ENCODE assay signal across 22 cellular contexts in genomic region chr16:49552273-49552928, GRCh38.
DNase-seq lines count a peak whose midpoint lies in the region; ATAC-seq and TF ChIP-seq lines count a peak whose summit lies in the region.
"Had no signal": no experiment of that assay in that cellular context is flagged by ENCODE, and none has a peak within 500 bp of the region (broad histone marks: within the 10 kb centered on the region; RNA-seq: fewer than 3 reads in every experiment).

No MANE protein-coding gene starts in this region.

- DNase-seq in DND-41 (no peak), NCI-H2227 treated with DMSO at 0.1 percent for 48 hours (lab: John Stamatoyannopoulos, UW) (peak; percentile 15), right cardiac atrium (peak; percentile 56 to 82 (median 77)), glomerular visceral epithelial cell (ENCODE audit: extremely low spot score) (no peak), putamen (ENCODE audit: low spot score) (no peak), testis (no peak), HuH-7.5 (ENCODE audit: low spot score) (no peak)
- DNase-seq: Calu3, DMS79 treated with DMSO at 0.1 percent for 48 hours, GM23248, H9, KBM-7, MG63, NCI-H1417, NCI-H1694, NCI-H2081, NCI-H345, NCI-H510A treated with DMSO at 0.1 percent for 48 hours, PC-3, SHP77 had no signal

- H3K4me1 ChIP-seq in BLaER1 (peaks cover 32% of the 10 kb centered on the region), DND-41 (ENCODE audit: insufficient read depth, low read length) (peaks cover 8% of the 10 kb centered on the region; the same call in 1 of the 2 replicates), right cardiac atrium (ENCODE audit: control insufficient read depth, insufficient read depth, low read length) (no peaks in the 10 kb centered on the region), testis (no peaks in the 10 kb centered on the region)

- H3K27me3 ChIP-seq in BLaER1 (no peaks in the 10 kb centered on the region), DND-41 (ENCODE audit: insufficient read depth, low read length, poor library complexity) (no peaks in the 10 kb centered on the region), right cardiac atrium (ENCODE audit: control insufficient read depth, insufficient read depth) (no peaks in the 10 kb centered on the region), testis (no peaks in the 10 kb centered on the region)
- H3K27me3 ChIP-seq: MG63 had no signal

- H3K9ac ChIP-seq in BLaER1 (0 out of 2 replicates have a peak overlapping the region, but pooled peaks have one; percentile 23), DND-41 (ENCODE audit: low read depth, low read length) (no peak overlapping the region)
- H3K9ac ChIP-seq: GM23248 had no signal

- H3K4me2 ChIP-seq in BLaER1, result peak overlapping the region; percentile 15
- H3K4me2 ChIP-seq in DND-41 (ENCODE audit: insufficient read depth, low read length), result no peak overlapping the region

- no peak for TF ChIP-seq POLR2A in testis (IDR thresholded peaks at IDR 0.05)

- ATAC-seq in DND-41 (ENCODE audit: insufficient read depth, low read depth) (no peak; the same call in 2 of the 3 replicates), right cardiac atrium (peak; percentile 38 to 60)
- ATAC-seq: HepG2, PC-3 had no signal

- H3K36me3 ChIP-seq in BLaER1 (no peaks in the 10 kb centered on the region), DND-41 (ENCODE audit: insufficient read depth, low read length) (no peaks in the 10 kb centered on the region), testis (ENCODE audit: low read depth, missing control alignments) (no peaks in the 10 kb centered on the region)
- H3K36me3 ChIP-seq: MG63 had no signal

- H3K27ac ChIP-seq in BLaER1, result no peak overlapping the region
- 0 out of 2 replicates have a peak overlapping the region, but pooled peaks have one; percentile 32 for H3K27ac ChIP-seq in DND-41 (ENCODE audit: low read length)
- H3K27ac ChIP-seq in right cardiac atrium (ENCODE audit: low read length), result no peak overlapping the region
- H3K27ac ChIP-seq in testis, result no peak overlapping the region
- H3K27ac ChIP-seq: GM23248 had no signal

- intact Hi-C loops in right cardiac atrium (cut with DNase I) (no loop called here), testis (cut with DNase I; ENCODE audit: low total_unique reads) (no loop called here)

- WGBS in right cardiac atrium, result 67% methylated on average over 10 of the region's 10 CpGs
- WGBS in testis, 2 donors, result 80 to 89% methylated on average over 10 of the region's 10 CpGs

- H3K4me3 ChIP-seq in BLaER1 (no peak overlapping the region), DND-41 (ENCODE audit: low read depth in 1 of 2, low read length in 2 of 2) (no peak overlapping the region), right cardiac atrium (ENCODE audit: low read length) (no peak overlapping the region), testis (no peak overlapping the region)
- H3K4me3 ChIP-seq: GM23248, MG63 had no signal

- H3K79me2 ChIP-seq in DND-41 (ENCODE audit: insufficient read depth, low read length), result no peaks in the 10 kb centered on the region

- TF ChIP-seq CTCF in DND-41 (IDR thresholded peaks at IDR 0.05; ENCODE audit: borderline replicate concordance, extremely low read depth, low read length, poor library complexity, severe bottlenecking) (no peak), testis (IDR thresholded peaks at IDR 0.05) (no peak)

- no peaks in the 10 kb centered on the region for H3K9me3 ChIP-seq in BLaER1
- H3K9me3 ChIP-seq in DND-41 (ENCODE audit: insufficient read depth, low read length, severe bottlenecking), result no peaks in the 10 kb centered on the region
- H3K9me3 ChIP-seq in right cardiac atrium (ENCODE audit: control insufficient read depth, low read length), result no peaks in the 10 kb centered on the region
- H3K9me3 ChIP-seq in testis, result no peaks in the 10 kb centered on the region
- H3K9me3 ChIP-seq: MG63 had no signal

- H4K20me1 ChIP-seq in BLaER1 (peaks cover 58% of the 10 kb centered on the region), DND-41 (ENCODE audit: insufficient read depth, low read length) (no peaks in the 10 kb centered on the region)

- no peak overlapping the region for H2AFZ ChIP-seq in DND-41 (ENCODE audit: low read depth, low read length)
- H2AFZ ChIP-seq: GM23248 had no signal

Comparison
In these comparisons a context has a peak if more than half of its experiments do, and no peak if none do; other contexts are left out.
1. DNase-seq: peak in NCI-H2227 treated with DMSO at 0.1 percent for 48 hours (single experiment) and right cardiac atrium (3 of 3); none in DND-41 (single experiment), glomerular visceral epithelial cell (single experiment), putamen (single experiment), testis (single experiment) and HuH-7.5 (single experiment).